7 cellular contexts compared by ENCODE assay signal in the genomic region with DNA sequence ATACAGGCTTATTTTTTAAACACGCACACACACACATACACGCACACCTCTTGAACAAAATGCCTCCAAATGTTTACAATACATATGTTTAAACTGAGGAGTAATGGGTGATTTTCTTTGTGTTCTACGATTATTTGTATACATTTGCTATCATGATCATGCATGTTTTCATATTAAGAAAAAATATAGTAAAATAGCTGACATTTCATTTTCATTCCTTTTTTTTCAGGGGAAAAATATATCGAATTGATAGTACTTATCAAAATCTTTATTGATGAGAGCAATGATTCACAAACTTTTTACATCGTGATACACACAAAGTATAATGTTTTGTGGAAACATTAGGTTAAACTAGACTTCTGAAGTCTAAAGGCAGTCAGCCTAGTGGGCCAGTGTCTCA.
"Had no signal": no experiment of that assay in that cellular context is flagged by ENCODE, and none has a peak within 500 bp of the region (broad histone marks: within the 10 kb centered on the region; RNA-seq: fewer than 3 reads in every experiment).

No MANE protein-coding gene starts in this region.

- DNase-seq: H9, HCEC 1CT, KBM-7 had no signal

- H3K4me3 ChIP-seq: GM23338 had no signal

- ATAC-seq: GM23338 had no signal

- FAIRE-seq: H1, H54, HTR-8/SVneo had no signal

- H3K4me2 ChIP-seq: GM23338 had no signal

- H2AFZ ChIP-seq: GM23338 had no signal
